Comparison of ENCODE assay signal across 7 cellular contexts in genomic region chr20:59902470-59902869, GRCh38. TPM values are rescaled to one million over a fixed set of nuclear protein-coding genes. Genes with fewer than 3 reads are reported as not detected.
"Had no signal": no experiment of that assay in that cellular context is flagged by ENCODE, and none has a peak within 500 bp of the region (broad histone marks: within the 10 kb centered on the region; RNA-seq: fewer than 3 reads in every experiment).

No MANE protein-coding gene starts in this region.

- DNase-seq: H9, HCEC 1CT, IMR-90 had no signal

- H3K4me3 ChIP-seq: GM23338, K562 had no signal

- FAIRE-seq: H1, H54, K562 had no signal

RNA-seq across cellular contexts. Expression of gene CDH26, which starts 55.8 kb away (rescaled TPM):
- total RNA-seq: IMR-90 had no signal
